In genomic region chr9:96554801-96555566, GRCh38 we compare ENCODE assay signal across 13 cellular contexts.
DNase-seq lines count a peak whose midpoint lies in the region; FAIRE-seq and TF ChIP-seq lines count a peak whose summit lies in the region.
"Had no signal": no experiment of that assay in that cellular context is flagged by ENCODE, and none has a peak within 500 bp of the region (broad histone marks: within the 10 kb centered on the region; RNA-seq: fewer than 3 reads in every experiment).

No MANE protein-coding gene starts in this region.

- DNase-seq in AG04450 (ENCODE audit: low read depth, low spot score) (no peak), HT1080 (ENCODE audit: low read depth) (peak; percentile 33), caudate nucleus (lab: John Stamatoyannopoulos, UW) (no peak), myocyte (ENCODE audit: low read depth) (peak; percentile 22), NCI-H2227 (lab: John Stamatoyannopoulos, UW; ENCODE audit: unreplicated experiment) (no peak), GM10248 (ENCODE audit: extremely low spot score) (no peak), kidney (no peak), cerebellar nuclear complex (lab: John Stamatoyannopoulos, UW) (no peak)
- DNase-seq: activated gamma-delta T cell treated with Interleukin-2 at 50 U/mL for 16 hours; effector CD4-positive, alpha-beta T cell; NCI-H1930; sigmoid colon had no signal

- H3K36me3 ChIP-seq in kidney (ENCODE audit: control insufficient read depth in 1 of 2, insufficient read depth in 2 of 2, low read length in 2 of 2) = no peaks in the 10 kb centered on the region
- H3K36me3 ChIP-seq: BLaER1, sigmoid colon had no signal

- no peak for TF ChIP-seq CTCF in AG04450 (IDR thresholded peaks at IDR 0.05; ENCODE audit: low read depth, low read length)
- TF ChIP-seq CTCF in GM10248 (IDR thresholded peaks at IDR 0.05; ENCODE audit: control extremely low read depth, extremely low read depth, low read depth, missing control alignments) = no peak
- no peak for TF ChIP-seq CTCF in kidney (IDR thresholded peaks at IDR 0.05; ENCODE audit: borderline replicate concordance, extremely low read depth, insufficient read depth)

- peak overlapping the region; percentile 69 for H3K27ac ChIP-seq in AG04450 (ENCODE audit: low read depth, low read length)
- peak overlapping the region; percentile 33 for H3K27ac ChIP-seq in caudate nucleus (ENCODE audit: low read depth, low read length)
- no peak overlapping the region for H3K27ac ChIP-seq in kidney (ENCODE audit: low read depth in 2 of 2, low read length in 2 of 2)
- H3K27ac ChIP-seq: BLaER1, sigmoid colon had no signal

- no peak for FAIRE-seq in kidney (lab: Jason Lieb, UNC)

- H3K4me1 ChIP-seq in kidney (ENCODE audit: control insufficient read depth in 1 of 2, insufficient read depth in 1 of 2, low read depth in 1 of 2, low read length in 2 of 2) = no peaks in the 10 kb centered on the region
- H3K4me1 ChIP-seq: sigmoid colon had no signal

- no peaks in the 10 kb centered on the region for H3K27me3 ChIP-seq in AG04450 (ENCODE audit: control insufficient read depth, insufficient read depth, low read length)
- H3K27me3 ChIP-seq: BLaER1, sigmoid colon had no signal

- H3K4me3 ChIP-seq in AG04450 (ENCODE audit: low read depth, low read length) = no peak overlapping the region
- H3K4me3 ChIP-seq in kidney (ENCODE audit: low read length in 2 of 2) = no peak overlapping the region
- H3K4me3 ChIP-seq: BLaER1, sigmoid colon had no signal

- H3K9me3 ChIP-seq in AG04450 (ENCODE audit: control insufficient read depth, insufficient read depth, low read length) (no peaks in the 10 kb centered on the region), kidney (ENCODE audit: control insufficient read depth in 1 of 2, low read length in 2 of 2) (no peaks in the 10 kb centered on the region)
- H3K9me3 ChIP-seq: BLaER1, sigmoid colon had no signal

- POLR2A ChIA-PET in AG04450 (lab: Yijun Ruan, JAX) (no interaction called here), GM10248 (lab: Yijun Ruan, JAX) (no interaction called here)

- H3K9ac ChIP-seq in kidney (ENCODE audit: low read length in 2 of 2) = no peak overlapping the region
- H3K9ac ChIP-seq: BLaER1 had no signal

- CTCF ChIA-PET in AG04450 (lab: Charles Lee) (interaction anchor here (0.6 to 1.0 kb wide), 4 partner anchors 12 to 1385 kb away, joined by 3 to 6 read pairs (median 3); no protein-coding TSS in a partner anchor), GM10248 (lab: Yijun Ruan, JAX) (no interaction called here)

- intact Hi-C loops in kidney (cut with DNase I) = no loop called here

Comparison
In these comparisons a context has a peak if more than half of its experiments do, and no peak if none do; other contexts are left out.
1. DNase-seq: peak in HT1080 (single experiment) and myocyte (single experiment); none in AG04450 (single experiment), caudate nucleus (0 of 61), NCI-H2227 (single experiment), GM10248 (single experiment), kidney (single experiment) and cerebellar nuclear complex (0 of 2).
2. H3K27ac ChIP-seq: peak in AG04450 (single experiment) and caudate nucleus (single experiment); none in kidney (0 of 2).